Comparison of ENCODE assay signal across 9 cellular contexts in the genomic region with DNA sequence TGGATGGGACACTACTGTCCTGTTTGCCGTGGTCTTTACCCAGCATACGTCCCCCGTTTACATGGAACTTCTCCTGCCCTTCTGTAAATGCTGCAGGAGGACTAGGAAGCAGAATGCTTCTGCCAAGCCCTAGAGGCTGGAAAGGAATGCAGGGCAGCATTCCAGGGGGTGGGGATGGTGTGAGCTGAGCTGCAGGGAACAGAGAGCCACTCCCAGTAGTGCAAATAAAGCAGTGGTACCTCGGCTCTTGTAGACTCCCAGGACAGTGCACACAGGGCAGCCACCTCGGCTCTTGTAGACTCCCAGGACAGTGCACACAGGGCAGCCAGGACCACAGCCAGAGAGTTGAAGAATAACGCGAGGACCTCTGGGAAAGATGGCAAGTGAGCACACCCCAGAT. TPM values are rescaled to one million over a fixed set of nuclear protein-coding genes. Genes with fewer than 3 reads are reported as not detected.
DNase-seq lines count a peak whose midpoint lies in the region; ATAC-seq and TF ChIP-seq lines count a peak whose summit lies in the region.
"Had no signal": no experiment of that assay in that cellular context is flagged by ENCODE, and none has a peak within 500 bp of the region (broad histone marks: within the 10 kb centered on the region; RNA-seq: fewer than 3 reads in every experiment).

No MANE protein-coding gene starts in this region.

- H3K4me3 ChIP-seq in breast epithelium (no peak overlapping the region), iPS-20b (ENCODE audit: low read length) (peak overlapping the region; percentile 39; the same call in 1 of the 2 replicates), thyroid gland (replicated peaks in 1 of 3) (no peak overlapping the region)

- H3K27me3 ChIP-seq in breast epithelium, result no peaks in the 10 kb centered on the region
- H3K27me3 ChIP-seq in iPS-20b (ENCODE audit: insufficient read depth, low read length), result no peaks in the 10 kb centered on the region
- no peaks in the 10 kb centered on the region for H3K27me3 ChIP-seq in thyroid gland

- no peaks in the 10 kb centered on the region for H3K9me3 ChIP-seq in breast epithelium
- H3K9me3 ChIP-seq in iPS-20b (ENCODE audit: insufficient read depth, low read depth, low read length), result no peaks in the 10 kb centered on the region
- no peaks in the 10 kb centered on the region for H3K9me3 ChIP-seq in thyroid gland

- WGBS in thyroid gland, 2 donors, result 12 to 20% methylated on average over 5 to 7 of the region's 7 CpGs

- no peak overlapping the region for H3K27ac Mint-ChIP-seq in naive thymus-derived CD8-positive, alpha-beta T cell
- H3K27ac Mint-ChIP-seq: activated naive CD8-positive, alpha-beta T cell treated with anti-CD3 and anti-CD28 coated beads, Interleukin-2, amount 10 ng/mL, durations not matched to agents 7 days and 5 days had no signal

- H3K36me3 ChIP-seq in breast epithelium (no peaks in the 10 kb centered on the region), iPS-20b (ENCODE audit: insufficient read depth, low read depth, low read length) (no peaks in the 10 kb centered on the region), thyroid gland (no peaks in the 10 kb centered on the region)

- H3K4me1 ChIP-seq in breast epithelium (peaks cover 0 to 11% of the 10 kb centered on the region in 2 donors), iPS-20b (ENCODE audit: insufficient read depth, low read length) (peaks cover 17% of the 10 kb centered on the region), thyroid gland (peaks cover 10% of the 10 kb centered on the region in 2 donors)

- no peak overlapping the region for H3K27ac ChIP-seq in breast epithelium
- no peak overlapping the region for H3K27ac ChIP-seq in iPS-20b (ENCODE audit: low read length)
- H3K27ac ChIP-seq in thyroid gland, result no peak overlapping the region

- H3K4me1 Mint-ChIP-seq in naive thymus-derived CD8-positive, alpha-beta T cell, result no peaks in the 10 kb centered on the region
- H3K4me1 Mint-ChIP-seq: activated naive CD8-positive, alpha-beta T cell treated with anti-CD3 and anti-CD28 coated beads, Interleukin-2, amount 10 ng/mL, durations not matched to agents 7 days and 5 days had no signal

- peaks cover 25 to 59% (median 41%) of the 10 kb centered on the region in 5 donors for H3K27me3 Mint-ChIP-seq in naive thymus-derived CD8-positive, alpha-beta T cell

- H3K9ac ChIP-seq in iPS-20b (ENCODE audit: low read depth, low read length), result peak overlapping the region; percentile 43; the same call in 1 of the 2 replicates

- no peak overlapping the region for H3K4me3 Mint-ChIP-seq in naive thymus-derived CD8-positive, alpha-beta T cell
- H3K4me3 Mint-ChIP-seq: activated naive CD8-positive, alpha-beta T cell treated with anti-CD3 and anti-CD28 coated beads, Interleukin-2, amount 10 ng/mL, durations not matched to agents 7 days and 5 days had no signal

- intact Hi-C loops in breast epithelium (cut with DNase I; ENCODE audit: low total_unique reads), result no loop called here
- intact Hi-C loops in thyroid gland (cut with DNase I), result no loop called here

- no peak for ATAC-seq in naive thymus-derived CD8-positive, alpha-beta T cell
- no peak for ATAC-seq in HG02763 (IDR thresholded peaks at IDR 0.05; ENCODE audit: unreplicated experiment)
- ATAC-seq in GM19035 (IDR thresholded peaks at IDR 0.05; ENCODE audit: unreplicated experiment), result no peak

- DNase-seq in HT1080 (ENCODE audit: low read depth) (peak; percentile 79), breast epithelium (ENCODE audit: low spot score in 2 of 2) (peak; percentile 68 to 74), thyroid gland (peak; percentile 71 to 82), NOMO-1 treated with dmso at 0.1 percent for 144 hours (lab: John Stamatoyannopoulos, UW; ENCODE audit: unreplicated experiment) (no peak)
- DNase-seq in naive thymus-derived CD8-positive, alpha-beta T cell, result no peak
- DNase-seq: activated naive CD8-positive, alpha-beta T cell treated with anti-CD3 and anti-CD28 coated beads, Interleukin-2, amount 10 ng/mL, durations not matched to agents 7 days and 5 days had no signal

- H3K9me3 Mint-ChIP-seq in naive thymus-derived CD8-positive, alpha-beta T cell, result peaks cover 0 to 1% (median 0%) of the 10 kb centered on the region in 9 donors
- H3K9me3 Mint-ChIP-seq: activated naive CD8-positive, alpha-beta T cell treated with anti-CD3 and anti-CD28 coated beads, Interleukin-2, amount 10 ng/mL, durations not matched to agents 7 days and 5 days had no signal

- no peak for TF ChIP-seq CTCF in breast epithelium (IDR thresholded peaks at IDR 0.05)
- TF ChIP-seq CTCF in thyroid gland (IDR thresholded peaks at IDR 0.05), result no peak

- no peaks in the 10 kb centered on the region for H3K36me3 Mint-ChIP-seq in naive thymus-derived CD8-positive, alpha-beta T cell
- H3K36me3 Mint-ChIP-seq: activated naive CD8-positive, alpha-beta T cell treated with anti-CD3 and anti-CD28 coated beads, Interleukin-2, amount 10 ng/mL, durations not matched to agents 7 days and 5 days had no signal

- POLR2A ChIA-PET in naive thymus-derived CD8-positive, alpha-beta T cell (lab: Charles Lee), result no interaction called here

- TF ChIP-seq POLR2A in breast epithelium (IDR thresholded peaks at IDR 0.05) (no peak), thyroid gland (IDR thresholded peaks at IDR 0.05) (no peak)

RNA-seq across cellular contexts. Expression of a gene that starts 35.4 kb away (rescaled TPM):
- 37.5 and 40.1 TPM in 2 replicates for total RNA-seq in HT1080 (2014; rRNA removed; shearing (Covaris generic))
- polyA plus RNA-seq in HT1080 (2015; cell fraction: cytosol; rRNA removed), result 20.1 and 27.7 TPM in 2 replicates
- polyA plus RNA-seq in HT1080 (2015; cell fraction: nucleus; rRNA removed), result 28.9 and 32.2 TPM in 2 replicates
- total RNA-seq in breast epithelium, result 10 to 100 TPM; 16.0 to 33.1 (median 32.5) TPM
- 10 to 100 TPM; 12.4 to 30.0 (median 17.9) TPM for total RNA-seq in thyroid gland
- not detected for total RNA-seq in naive thymus-derived CD8-positive, alpha-beta T cell
- polyA plus RNA-seq in naive thymus-derived CD8-positive, alpha-beta T cell, result under 1 TPM in 1 of 3 donors, not detected in 2; 0.54 TPM

RNA-seq across cellular contexts. Expression of a gene that starts 41.0 kb away (rescaled TPM):
- 34.4 and 34.6 TPM in 2 replicates for total RNA-seq in HT1080 (2014; rRNA removed; shearing (Covaris generic))
- polyA plus RNA-seq in HT1080 (2015; cell fraction: cytosol; rRNA removed), result 22.9 and 32.8 TPM in 2 replicates
- 20.0 and 35.4 TPM in 2 replicates for polyA plus RNA-seq in HT1080 (2015; cell fraction: nucleus; rRNA removed)
- 10 to 100 TPM; 21.0 to 23.3 (median 21.3) TPM for total RNA-seq in breast epithelium
- total RNA-seq in thyroid gland, result 10 to 100 TPM; 10.2 to 30.9 (median 18.0) TPM
- total RNA-seq in naive thymus-derived CD8-positive, alpha-beta T cell, result 10 to 100 TPM; 23.3 to 25.8 TPM
- 10 to 100 TPM; 17.9 to 24.1 (median 20.4) TPM for polyA plus RNA-seq in naive thymus-derived CD8-positive, alpha-beta T cell

Comparison
In these comparisons a context has a peak if more than half of its experiments do, and no peak if none do; other contexts are left out.
1. DNase-seq: peak in HT1080 (single experiment), breast epithelium (2 of 2) and thyroid gland (2 of 2); none in naive thymus-derived CD8-positive, alpha-beta T cell (0 of 10) and NOMO-1 treated with dmso at 0.1 percent for 144 hours (single experiment).
2. RNA of a gene that starts 35.4 kb away (total RNA-seq): 37.5 to 40.1 TPM in HT1080, 16.0 to 33.1 TPM in breast epithelium and 12.4 to 30.0 TPM in thyroid gland; not detected in naive thymus-derived CD8-positive, alpha-beta T cell; every median in the first group is over 4 times any median in the second.